Comparison of ENCODE assay signal across 1 cellular context in the genomic region with DNA sequence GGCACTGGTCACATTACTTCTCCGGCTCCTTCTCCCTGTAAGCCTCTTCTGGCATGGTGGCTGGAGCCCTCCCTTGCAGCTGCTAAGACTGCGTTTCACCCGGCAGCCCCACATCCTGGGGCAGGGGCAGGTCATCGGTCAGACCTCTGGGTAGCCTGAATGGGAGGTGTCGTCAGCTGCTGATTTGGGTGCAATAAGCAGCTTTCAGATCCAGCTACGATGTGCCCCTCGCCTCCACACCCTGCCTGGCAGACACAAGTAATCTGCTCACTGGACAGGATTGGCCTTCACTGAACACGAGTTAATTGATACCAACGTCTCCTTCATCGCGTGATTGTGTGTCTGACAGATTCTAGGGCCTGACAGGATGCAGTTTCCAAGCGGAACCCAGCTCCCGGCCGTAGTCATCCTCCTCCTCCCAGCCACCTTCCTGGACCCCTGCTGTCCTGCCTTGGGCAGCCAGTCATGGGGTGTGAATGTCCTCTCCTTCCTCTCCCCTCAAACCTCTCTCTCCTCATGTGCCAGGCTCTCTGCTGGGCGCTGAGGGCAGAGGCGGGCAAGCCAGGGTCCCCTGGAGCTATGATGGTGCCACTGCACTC.
TF ChIP-seq lines count a peak whose summit lies in the region.

No MANE protein-coding gene starts in this region.

TF ChIP-seq in H1, 55 proteins besides CTCF, POLR2A, EP300 and RAD21:
- no peak for TF ChIP-seq FOSL1 (IDR thresholded peaks at IDR 0.05; ENCODE audit: insufficient read depth, low read depth, low read length)
- no peak for TF ChIP-seq KDM1A (IDR thresholded peaks at IDR 0.05; ENCODE audit: borderline replicate concordance, low read length)
- TF ChIP-seq POLR2AphosphoS5 (IDR thresholded peaks at IDR 0.05; ENCODE audit: low read depth, low read length), result no peak
- no peak for TF ChIP-seq TAF1 (IDR thresholded peaks at IDR 0.05; ENCODE audit: low read depth, low read length)
